In genomic region chr18:79570266-79571201, GRCh38 we compare ENCODE assay signal across 9 cellular contexts.
A peak's percentile ranks its signal among the peaks of the same experiment; 100 is the strongest.
DNase-seq lines count a peak whose midpoint lies in the region; TF ChIP-seq lines count a peak whose summit lies in the region.
"Had no signal": no experiment of that assay in that cellular context is flagged by ENCODE, and none has a peak within 500 bp of the region (broad histone marks: within the 10 kb centered on the region; RNA-seq: fewer than 3 reads in every experiment).

No MANE protein-coding gene starts in this region.

- H3K27ac Mint-ChIP-seq in neural progenitor cell: no peak overlapping the region

- no peak overlapping the region for H3K9ac ChIP-seq in smooth muscle cell (ENCODE audit: low read depth)
- H3K9ac ChIP-seq in neural progenitor cell: no peak overlapping the region

- no peaks in the 10 kb centered on the region for H3K36me3 Mint-ChIP-seq in neural progenitor cell

- H3K27me3 Mint-ChIP-seq in neural progenitor cell (ENCODE audit: insufficient read depth, low read depth): peaks cover 15% of the 10 kb centered on the region

- H4K20me1 ChIP-seq in smooth muscle cell (ENCODE audit: low read depth): no peaks in the 10 kb centered on the region
- no peaks in the 10 kb centered on the region for H4K20me1 ChIP-seq in neural progenitor cell (ENCODE audit: low read depth)

- DNase-seq in activated CD8-positive, alpha-beta memory T cell treated with anti-CD3 and anti-CD28 coated beads, Interleukin-2, amount 50 U/mL, for 4 hours: peak; percentile 13
- DNase-seq in activated CD8-positive, alpha-beta memory T cell treated with anti-CD3 and anti-CD28 coated beads, Interleukin-2, amount 50 U/mL, for 48 hours: no peak
- DNase-seq in NCI-H226: peak; percentile 26
- peak; percentile 59 for DNase-seq in coronary artery (ENCODE audit: low spot score)
- DNase-seq in smooth muscle cell (lab: John Stamatoyannopoulos, UW; ENCODE audit: unreplicated experiment): no peak
- no peak for DNase-seq in UCSD-AML1 (lab: John Stamatoyannopoulos, UW; ENCODE audit: unreplicated experiment)
- DNase-seq in neural progenitor cell (ENCODE audit: low spot score): no peak
- DNase-seq in DMS53 (lab: John Stamatoyannopoulos, UW): no peak

- 53% methylated on average over 26 of the region's 26 CpGs for WGBS in smooth muscle cell (ENCODE audit: low lambda C conversion rate)

- H3K36me3 ChIP-seq in smooth muscle cell (ENCODE audit: low read depth) (no peaks in the 10 kb centered on the region), neural progenitor cell (no peaks in the 10 kb centered on the region)

- H3K4me3 ChIP-seq in coronary artery (no peak overlapping the region), smooth muscle cell (no peak overlapping the region), neural progenitor cell (no peak overlapping the region)

- H3K79me2 ChIP-seq in smooth muscle cell (ENCODE audit: low read depth): no peaks in the 10 kb centered on the region
- H3K79me2 ChIP-seq in neural progenitor cell (ENCODE audit: low read depth): no peaks in the 10 kb centered on the region

- H3K4me3 Mint-ChIP-seq in neural progenitor cell: no peak overlapping the region

- no peak for TF ChIP-seq CTCF in coronary artery (IDR thresholded peaks at IDR 0.05)
- no peak for TF ChIP-seq CTCF in smooth muscle cell (IDR thresholded peaks at IDR 0.05; ENCODE audit: borderline replicate concordance, insufficient read depth, poor library complexity, severe bottlenecking)
- TF ChIP-seq CTCF in neural progenitor cell (IDR thresholded peaks at IDR 0.05): no peak

- H3K9me3 ChIP-seq in smooth muscle cell (replicated peaks; ENCODE audit: low read depth): peaks cover 5% of the 10 kb centered on the region
- no peaks in the 10 kb centered on the region for H3K9me3 ChIP-seq in neural progenitor cell (ENCODE audit: low read depth)

- H3K27ac ChIP-seq in coronary artery (no peak overlapping the region), smooth muscle cell (ENCODE audit: low read depth) (peak overlapping the region; percentile 70), neural progenitor cell (no peak overlapping the region)
- H3K27ac ChIP-seq: C4-2B had no signal

- peaks cover 7% of the 10 kb centered on the region for H3F3A ChIP-seq in smooth muscle cell (ENCODE audit: low read depth)
- H3F3A ChIP-seq in neural progenitor cell (ENCODE audit: low read depth): peaks cover 10% of the 10 kb centered on the region

- H3K4me2 ChIP-seq in smooth muscle cell (peak overlapping the region; percentile 33), neural progenitor cell (no peak overlapping the region)

- H2AFZ ChIP-seq in smooth muscle cell (ENCODE audit: low read depth) (no peak overlapping the region), neural progenitor cell (replicated peaks) (no peak overlapping the region)

- H3K27me3 ChIP-seq in smooth muscle cell (ENCODE audit: low read depth) (no peaks in the 10 kb centered on the region), neural progenitor cell (no peaks in the 10 kb centered on the region)

- peaks cover 23% of the 10 kb centered on the region for H3K9me3 Mint-ChIP-seq in neural progenitor cell

- peaks cover 23% of the 10 kb centered on the region for H3K4me1 ChIP-seq in smooth muscle cell (ENCODE audit: low read depth)
- peaks cover 21% of the 10 kb centered on the region for H3K4me1 ChIP-seq in neural progenitor cell

- H3K4me1 Mint-ChIP-seq in neural progenitor cell: peaks cover 29% of the 10 kb centered on the region

Comparison
In these comparisons a context has a peak if more than half of its experiments do, and no peak if none do; other contexts are left out.
1. DNase-seq: peak in activated CD8-positive, alpha-beta memory T cell treated with anti-CD3 and anti-CD28 coated beads, Interleukin-2, amount 50 U/mL, for 4 hours (single experiment), NCI-H226 (single experiment) and coronary artery (single experiment); none in activated CD8-positive, alpha-beta memory T cell treated with anti-CD3 and anti-CD28 coated beads, Interleukin-2, amount 50 U/mL, for 48 hours (single experiment), smooth muscle cell (single experiment), UCSD-AML1 (single experiment), neural progenitor cell (single experiment) and DMS53 (single experiment).